ENCODE assay signal across 1 cellular context in the genomic region with DNA sequence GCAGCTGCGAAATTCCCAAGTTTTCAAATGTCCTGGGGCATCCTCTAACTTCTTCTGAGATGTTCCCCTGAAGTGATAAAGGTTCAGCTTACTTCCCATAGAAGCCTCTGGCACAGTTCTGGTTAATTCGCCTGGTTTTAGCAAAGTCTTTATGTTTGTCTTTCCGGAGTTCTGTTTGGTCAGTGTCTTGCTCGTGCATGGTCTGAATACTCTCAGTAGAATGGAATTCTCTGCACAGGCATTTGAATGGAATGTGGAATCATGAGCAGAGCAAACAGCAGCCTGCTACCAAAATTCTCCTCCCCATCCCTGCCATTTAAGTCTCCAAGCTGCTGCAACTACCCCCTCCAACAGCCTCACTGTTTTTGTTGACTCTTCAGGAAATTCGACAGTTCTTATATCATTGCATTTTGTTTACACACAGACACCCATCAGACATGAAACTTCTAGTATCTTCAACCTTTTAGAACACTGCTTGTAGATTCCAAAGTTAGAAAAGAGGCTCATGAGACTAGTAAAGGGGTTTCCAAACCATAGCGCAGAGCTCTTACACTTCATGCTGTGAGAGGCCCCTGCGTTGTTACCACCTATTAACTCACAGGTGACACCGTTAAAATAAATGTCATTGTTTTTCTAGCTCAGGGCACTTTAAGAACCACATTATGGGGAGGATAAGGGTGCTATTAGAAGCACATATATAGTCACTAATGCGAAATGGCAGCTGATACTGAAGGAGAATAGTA.
TF ChIP-seq lines count a peak whose summit lies in the region.

No MANE protein-coding gene starts in this region.

TF ChIP-seq in IMR-90, 13 proteins besides CTCF, POLR2A, EP300 and RAD21:
- TF ChIP-seq BHLHE40 (IDR thresholded peaks at IDR 0.05; ENCODE audit: low read depth, low read length) (peak; percentile 95), FOS (IDR thresholded peaks at IDR 0.05; ENCODE audit: low read depth, low read length) (peak; percentile 57; the same call in 1 of the 2 replicates), RCOR1 (IDR thresholded peaks at IDR 0.05; ENCODE audit: insufficient replicate concordance, low read length) (no peak)
